Comparison of ENCODE assay signal across 17 cellular contexts in genomic region chr2:120572226-120572625, GRCh38.
DNase-seq lines count a peak whose midpoint lies in the region; ATAC-seq and TF ChIP-seq lines count a peak whose summit lies in the region.
"Had no signal": no experiment of that assay in that cellular context is flagged by ENCODE, and none has a peak within 500 bp of the region (broad histone marks: within the 10 kb centered on the region; RNA-seq: fewer than 3 reads in every experiment).

No MANE protein-coding gene starts in this region.

- H3K27me3 ChIP-seq in right cardiac atrium (ENCODE audit: control insufficient read depth, insufficient read depth) (no peaks in the 10 kb centered on the region), lower lobe of right lung (ENCODE audit: low read depth) (peaks cover 11% of the 10 kb centered on the region)
- H3K27me3 ChIP-seq: BLaER1 had no signal

- H3K4me1 ChIP-seq in right cardiac atrium (ENCODE audit: control insufficient read depth, insufficient read depth, low read length): peaks cover 8% of the 10 kb centered on the region
- peaks cover 13% of the 10 kb centered on the region for H3K4me1 ChIP-seq in lower lobe of right lung

- H3K27ac ChIP-seq in right cardiac atrium (ENCODE audit: low read length): no peak overlapping the region
- H3K27ac ChIP-seq in lower lobe of right lung: no peak overlapping the region
- H3K27ac ChIP-seq: BLaER1, C4-2B, GM23248 had no signal

- 81% methylated on average over 2 of the region's 2 CpGs for WGBS in right cardiac atrium

- H3K9me3 ChIP-seq in right cardiac atrium (ENCODE audit: control insufficient read depth, low read length): no peaks in the 10 kb centered on the region
- H3K9me3 ChIP-seq in lower lobe of right lung: no peaks in the 10 kb centered on the region
- H3K9me3 ChIP-seq: BLaER1, Caco-2 had no signal

- no peaks in the 10 kb centered on the region for H3K36me3 Mint-ChIP-seq in activated T-cell treated with anti-CD3 and anti-CD28 coated beads, Interleukin-2, amount 50 U/mL, for 72 hours (ENCODE audit: insufficient read depth in 2 of 2)
- H3K36me3 Mint-ChIP-seq: CD4-positive, CD25-positive, alpha-beta regulatory T cell; CD8-positive, alpha-beta T cell had no signal

- TF ChIP-seq CTCF in lower lobe of right lung (IDR thresholded peaks at IDR 0.05): no peak

- intact Hi-C loops in right cardiac atrium (cut with DNase I) (no loop called here), cardiac septum (cut with DNase I) (no loop called here), lower lobe of right lung (cut with DNase I) (no loop called here)

- H3K4me3 ChIP-seq in right cardiac atrium (ENCODE audit: low read length): no peak overlapping the region
- no peak overlapping the region for H3K4me3 ChIP-seq in lower lobe of right lung
- H3K4me3 ChIP-seq: BLaER1, GM23248 had no signal

- H3K4me3 Mint-ChIP-seq in activated T-cell treated with anti-CD3 and anti-CD28 coated beads, Interleukin-2, amount 50 U/mL, for 72 hours: no peak overlapping the region
- H3K4me3 Mint-ChIP-seq: B cell; CD4-positive, CD25-positive, alpha-beta regulatory T cell; CD8-positive, alpha-beta T cell had no signal

- no peaks in the 10 kb centered on the region for H3K36me3 ChIP-seq in lower lobe of right lung
- H3K36me3 ChIP-seq: BLaER1 had no signal

- peaks cover 19% of the 10 kb centered on the region for H3K27me3 Mint-ChIP-seq in activated T-cell treated with anti-CD3 and anti-CD28 coated beads, Interleukin-2, amount 50 U/mL, for 72 hours (ENCODE audit: low read depth)
- H3K27me3 Mint-ChIP-seq: CD4-positive, CD25-positive, alpha-beta regulatory T cell had no signal

- ATAC-seq in right cardiac atrium (no peak), lower lobe of right lung (no peak)
- ATAC-seq in activated T-cell treated with anti-CD3 and anti-CD28 coated beads, Interleukin-2, amount 50 U/mL, for 72 hours (replicated peaks in 1 of 2): no peak
- ATAC-seq: CD8-positive, alpha-beta T cell had no signal

- no peaks in the 10 kb centered on the region for H3K9me3 Mint-ChIP-seq in activated T-cell treated with anti-CD3 and anti-CD28 coated beads, Interleukin-2, amount 50 U/mL, for 72 hours
- H3K9me3 Mint-ChIP-seq: CD4-positive, CD25-positive, alpha-beta regulatory T cell; CD8-positive, alpha-beta T cell had no signal

- DNase-seq in right cardiac atrium: peak in 2 of 3 donors; percentile 12 to 30
- no peak for DNase-seq in cardiac septum (ENCODE audit: low spot score)
- DNase-seq in lower lobe of right lung: peak; percentile 15
- peak; percentile 46 for DNase-seq in pons (ENCODE audit: low spot score)
- no peak for DNase-seq in activated T-cell treated with anti-CD3 and anti-CD28 coated beads, Interleukin-2, amount 50 U/mL, for 72 hours
- no peak for DNase-seq in AG08396 (ENCODE audit: low spot score)
- DNase-seq: Caco-2; CD4-positive, CD25-positive, alpha-beta regulatory T cell; CD8-positive, alpha-beta T cell; DMS153; DND-41; GM23248; H7; HCEC 1CT had no signal

- no peaks in the 10 kb centered on the region for H3K4me1 Mint-ChIP-seq in activated T-cell treated with anti-CD3 and anti-CD28 coated beads, Interleukin-2, amount 50 U/mL, for 72 hours (ENCODE audit: low read depth)
- H3K4me1 Mint-ChIP-seq: B cell; CD4-positive, CD25-positive, alpha-beta regulatory T cell had no signal

- no peak overlapping the region for H3K27ac Mint-ChIP-seq in activated T-cell treated with anti-CD3 and anti-CD28 coated beads, Interleukin-2, amount 50 U/mL, for 72 hours
- H3K27ac Mint-ChIP-seq: B cell; CD4-positive, CD25-positive, alpha-beta regulatory T cell; CD8-positive, alpha-beta T cell had no signal

Comparison
In these comparisons a context has a peak if more than half of its experiments do, and no peak if none do; other contexts are left out.
1. DNase-seq: peak in right cardiac atrium (2 of 3), lower lobe of right lung (single experiment) and pons (single experiment); none in cardiac septum (single experiment), activated T-cell treated with anti-CD3 and anti-CD28 coated beads, Interleukin-2, amount 50 U/mL, for 72 hours (0 of 2) and AG08396 (single experiment).